ENCODE assay signal across 10 cellular contexts in the genomic region with DNA sequence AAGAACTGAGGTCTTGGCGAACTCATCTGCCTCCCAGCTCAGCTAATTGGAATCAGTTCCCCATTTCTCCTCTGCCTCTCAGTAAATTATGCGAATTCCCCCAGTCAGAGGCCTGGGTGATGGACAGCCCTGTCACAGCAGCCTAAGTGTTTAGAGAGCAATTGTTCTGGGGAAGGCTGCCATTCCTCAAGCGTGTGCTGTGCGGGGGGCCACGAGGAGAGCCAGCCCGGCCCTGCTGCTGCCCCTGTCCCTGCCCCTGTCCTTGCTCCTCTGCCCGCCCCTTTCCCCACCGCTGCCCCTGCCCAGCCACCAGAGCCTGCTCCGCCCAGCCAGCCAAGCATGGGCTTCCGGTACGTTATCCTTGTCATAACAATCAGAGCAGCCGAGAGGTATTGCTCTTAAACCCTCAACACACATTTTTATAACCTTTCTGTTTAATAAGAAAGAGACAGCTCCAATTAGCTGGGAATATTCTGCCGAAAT. TPM values are rescaled to one million over a fixed set of nuclear protein-coding genes. Genes with fewer than 3 reads are reported as not detected.
A peak's percentile ranks its signal among the peaks of the same experiment; 100 is the strongest.
DNase-seq lines count a peak whose midpoint lies in the region; ATAC-seq and TF ChIP-seq lines count a peak whose summit lies in the region.
"Had no signal": no experiment of that assay in that cellular context is flagged by ENCODE, and none has a peak within 500 bp of the region (broad histone marks: within the 10 kb centered on the region; RNA-seq: fewer than 3 reads in every experiment).

No MANE protein-coding gene starts in this region.

- H3K9ac ChIP-seq in adipocyte (ENCODE audit: low read length): no peak overlapping the region

- peaks cover 57% of the 10 kb centered on the region for H3K27me3 ChIP-seq in adipocyte (replicated peaks; ENCODE audit: control insufficient read depth, insufficient read depth, low read length)
- no peaks in the 10 kb centered on the region for H3K27me3 ChIP-seq in thoracic aorta (replicated peaks; ENCODE audit: insufficient read depth)

- H3K4me3 ChIP-seq in adipocyte (ENCODE audit: low read length) (no peak overlapping the region), thoracic aorta (peak overlapping the region; percentile 63)

- no peak overlapping the region for H3K27ac ChIP-seq in thoracic aorta

- H3K36me3 ChIP-seq in adipocyte (ENCODE audit: control insufficient read depth, insufficient read depth, low read length, severe bottlenecking) (no peaks in the 10 kb centered on the region), thoracic aorta (no peaks in the 10 kb centered on the region)

- H3K4me1 ChIP-seq in adipocyte (ENCODE audit: control insufficient read depth, insufficient read depth, low read length) (no peaks in the 10 kb centered on the region), thoracic aorta (ENCODE audit: control insufficient read depth in 1 of 2, low read depth in 2 of 2) (peaks cover 0 to 19% of the 10 kb centered on the region in 2 donors)

- no peak for TF ChIP-seq CTCF in thoracic aorta (IDR thresholded peaks at IDR 0.05)

- ATAC-seq in thoracic aorta (ENCODE audit: insufficient number of reproducible peaks, low FRiP score, low read depth): no peak

- H3K9me3 ChIP-seq in adipocyte (ENCODE audit: control insufficient read depth, low read length): no peaks in the 10 kb centered on the region
- no peaks in the 10 kb centered on the region for H3K9me3 ChIP-seq in thoracic aorta

- DNase-seq in DMS79 (lab: John Stamatoyannopoulos, UW) (peak; percentile 29), DMS79 treated with DMSO at 0.1 percent for 48 hours (lab: John Stamatoyannopoulos, UW) (no peak), adipocyte (ENCODE audit: low read depth) (peak; percentile 38), kidney glomerular epithelial cell (lab: John Stamatoyannopoulos, UW) (peak; percentile 5), thoracic aorta (ENCODE audit: low spot score) (no peak), DMS153 treated with DMSO at 0.1 percent for 48 hours (lab: John Stamatoyannopoulos, UW; ENCODE audit: unreplicated experiment) (no peak)
- no peak for DNase-seq in activated effector memory CD4-positive, alpha-beta T cell treated with anti-CD3 and anti-CD28 coated beads, Interleukin-2, amount 50 U/mL, for 16 hours
- DNase-seq in activated effector memory CD4-positive, alpha-beta T cell treated with Interleukin-2 at 50 U/mL for 16 hours: no peak
- DNase-seq: 8988T had no signal

RNA-seq across cellular contexts. Expression of a gene that starts 12.2 kb away (rescaled TPM):
- total RNA-seq in thoracic aorta: 1 to 10 TPM; 2.3 to 4.2 TPM
- total RNA-seq: fibroblast of villous mesenchyme had no signal

RNA-seq across cellular contexts. Expression of a gene that starts 51.9 kb away (rescaled TPM):
- 10 to 100 TPM in 1 of 2 donors, 1 to 10 TPM in 1; 7.8 to 19.0 TPM for total RNA-seq in thoracic aorta

RNA-seq across cellular contexts. Expression of a gene that starts 53.7 kb away (rescaled TPM):
- 10 to 100 TPM in 1 of 2 donors, 1 to 10 TPM in 1; 5.4 to 12.7 TPM for total RNA-seq in thoracic aorta

Comparison
In these comparisons a context has a peak if more than half of its experiments do, and no peak if none do; other contexts are left out.
1. DNase-seq: peak in DMS79 (single experiment), adipocyte (single experiment) and kidney glomerular epithelial cell (single experiment); none in DMS79 treated with DMSO at 0.1 percent for 48 hours (single experiment), thoracic aorta (single experiment), activated effector memory CD4-positive, alpha-beta T cell treated with anti-CD3 and anti-CD28 coated beads, Interleukin-2, amount 50 U/mL, for 16 hours (single experiment), activated effector memory CD4-positive, alpha-beta T cell treated with Interleukin-2 at 50 U/mL for 16 hours (single experiment) and DMS153 treated with DMSO at 0.1 percent for 48 hours (single experiment).